In genomic region chr2:208265807-208266640, GRCh38 we compare ENCODE assay signal across 1 cellular context.
A peak's percentile ranks its signal among the peaks of the same experiment; 100 is the strongest.
TF ChIP-seq lines count a peak whose summit lies in the region.

A gene with protein sequence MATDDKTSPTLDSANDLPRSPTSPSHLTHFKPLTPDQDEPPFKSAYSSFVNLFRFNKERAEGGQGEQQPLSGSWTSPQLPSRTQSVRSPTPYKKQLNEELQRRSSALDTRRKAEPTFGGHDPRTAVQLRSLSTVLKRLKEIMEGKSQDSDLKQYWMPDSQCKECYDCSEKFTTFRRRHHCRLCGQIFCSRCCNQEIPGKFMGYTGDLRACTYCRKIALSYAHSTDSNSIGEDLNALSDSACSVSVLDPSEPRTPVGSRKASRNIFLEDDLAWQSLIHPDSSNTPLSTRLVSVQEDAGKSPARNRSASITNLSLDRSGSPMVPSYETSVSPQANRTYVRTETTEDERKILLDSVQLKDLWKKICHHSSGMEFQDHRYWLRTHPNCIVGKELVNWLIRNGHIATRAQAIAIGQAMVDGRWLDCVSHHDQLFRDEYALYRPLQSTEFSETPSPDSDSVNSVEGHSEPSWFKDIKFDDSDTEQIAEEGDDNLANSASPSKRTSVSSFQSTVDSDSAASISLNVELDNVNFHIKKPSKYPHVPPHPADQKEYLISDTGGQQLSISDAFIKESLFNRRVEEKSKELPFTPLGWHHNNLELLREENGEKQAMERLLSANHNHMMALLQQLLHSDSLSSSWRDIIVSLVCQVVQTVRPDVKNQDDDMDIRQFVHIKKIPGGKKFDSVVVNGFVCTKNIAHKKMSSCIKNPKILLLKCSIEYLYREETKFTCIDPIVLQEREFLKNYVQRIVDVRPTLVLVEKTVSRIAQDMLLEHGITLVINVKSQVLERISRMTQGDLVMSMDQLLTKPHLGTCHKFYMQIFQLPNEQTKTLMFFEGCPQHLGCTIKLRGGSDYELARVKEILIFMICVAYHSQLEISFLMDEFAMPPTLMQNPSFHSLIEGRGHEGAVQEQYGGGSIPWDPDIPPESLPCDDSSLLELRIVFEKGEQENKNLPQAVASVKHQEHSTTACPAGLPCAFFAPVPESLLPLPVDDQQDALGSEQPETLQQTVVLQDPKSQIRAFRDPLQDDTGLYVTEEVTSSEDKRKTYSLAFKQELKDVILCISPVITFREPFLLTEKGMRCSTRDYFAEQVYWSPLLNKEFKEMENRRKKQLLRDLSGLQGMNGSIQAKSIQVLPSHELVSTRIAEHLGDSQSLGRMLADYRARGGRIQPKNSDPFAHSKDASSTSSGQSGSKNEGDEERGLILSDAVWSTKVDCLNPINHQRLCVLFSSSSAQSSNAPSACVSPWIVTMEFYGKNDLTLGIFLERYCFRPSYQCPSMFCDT (N-terminal part only) (plus strand): TSS chr2:208266255. CDS start chr2:208271520, 5,265 bp downstream.

TF ChIP-seq in GM12878, 131 proteins besides CTCF, POLR2A, EP300 and RAD21 (continued from another document and continues in another):
- no peak for TF ChIP-seq SMC3 (IDR thresholded peaks at IDR 0.05; ENCODE audit: borderline replicate concordance, low read length)
- TF ChIP-seq SMAD1 (IDR thresholded peaks at IDR 0.05; ENCODE audit: low read depth, partially characterized antibody), result no peak
- TF ChIP-seq KAT2A (conservative IDR thresholded peaks at IDR 0.05; ENCODE audit: control insufficient read depth, low read depth, low read length), result no peak
- peak; percentile 66 for TF ChIP-seq HCFC1 (IDR thresholded peaks at IDR 0.05; ENCODE audit: low read length)
- TF ChIP-seq POLR2AphosphoS5 (IDR thresholded peaks at IDR 0.05; ENCODE audit: low read length), result no peak
- TF ChIP-seq TAF1 (IDR thresholded peaks at IDR 0.05; ENCODE audit: borderline replicate concordance, low read depth, low read length), result peak; percentile 43; the same call in 1 of the 2 replicates
- TF ChIP-seq RELA (IDR thresholded peaks at IDR 0.05; ENCODE audit: borderline replicate concordance, partially characterized antibody), result peak; percentile 51
- no peak for TF ChIP-seq RBBP5 (conservative IDR thresholded peaks at IDR 0.05)
- peak; percentile 40 for TF ChIP-seq NRF1 (conservative IDR thresholded peaks at IDR 0.05; ENCODE audit: low read depth, low read length)
- TF ChIP-seq, protein P1, sequence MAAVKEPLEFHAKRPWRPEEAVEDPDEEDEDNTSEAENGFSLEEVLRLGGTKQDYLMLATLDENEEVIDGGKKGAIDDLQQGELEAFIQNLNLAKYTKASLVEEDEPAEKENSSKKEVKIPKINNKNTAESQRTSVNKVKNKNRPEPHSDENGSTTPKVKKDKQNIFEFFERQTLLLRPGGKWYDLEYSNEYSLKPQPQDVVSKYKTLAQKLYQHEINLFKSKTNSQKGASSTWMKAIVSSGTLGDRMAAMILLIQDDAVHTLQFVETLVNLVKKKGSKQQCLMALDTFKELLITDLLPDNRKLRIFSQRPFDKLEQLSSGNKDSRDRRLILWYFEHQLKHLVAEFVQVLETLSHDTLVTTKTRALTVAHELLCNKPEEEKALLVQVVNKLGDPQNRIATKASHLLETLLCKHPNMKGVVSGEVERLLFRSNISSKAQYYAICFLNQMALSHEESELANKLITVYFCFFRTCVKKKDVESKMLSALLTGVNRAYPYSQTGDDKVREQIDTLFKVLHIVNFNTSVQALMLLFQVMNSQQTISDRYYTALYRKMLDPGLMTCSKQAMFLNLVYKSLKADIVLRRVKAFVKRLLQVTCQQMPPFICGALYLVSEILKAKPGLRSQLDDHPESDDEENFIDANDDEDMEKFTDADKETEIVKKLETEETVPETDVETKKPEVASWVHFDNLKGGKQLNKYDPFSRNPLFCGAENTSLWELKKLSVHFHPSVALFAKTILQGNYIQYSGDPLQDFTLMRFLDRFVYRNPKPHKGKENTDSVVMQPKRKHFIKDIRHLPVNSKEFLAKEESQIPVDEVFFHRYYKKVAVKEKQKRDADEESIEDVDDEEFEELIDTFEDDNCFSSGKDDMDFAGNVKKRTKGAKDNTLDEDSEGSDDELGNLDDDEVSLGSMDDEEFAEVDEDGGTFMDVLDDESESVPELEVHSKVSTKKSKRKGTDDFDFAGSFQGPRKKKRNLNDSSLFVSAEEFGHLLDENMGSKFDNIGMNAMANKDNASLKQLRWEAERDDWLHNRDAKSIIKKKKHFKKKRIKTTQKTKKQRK (IDR thresholded peaks at IDR 0.05; ENCODE audit: low read depth, low read length), result no peak
- peak; percentile 55; the same call in 1 of the 2 replicates for TF ChIP-seq MAX (IDR thresholded peaks at IDR 0.05; ENCODE audit: low read depth, low read length)
- peak; percentile 68; the same call in 1 of the 2 replicates for TF ChIP-seq ZBED1 (IDR thresholded peaks at IDR 0.05; ENCODE audit: borderline replicate concordance)
- TF ChIP-seq, protein P2, sequence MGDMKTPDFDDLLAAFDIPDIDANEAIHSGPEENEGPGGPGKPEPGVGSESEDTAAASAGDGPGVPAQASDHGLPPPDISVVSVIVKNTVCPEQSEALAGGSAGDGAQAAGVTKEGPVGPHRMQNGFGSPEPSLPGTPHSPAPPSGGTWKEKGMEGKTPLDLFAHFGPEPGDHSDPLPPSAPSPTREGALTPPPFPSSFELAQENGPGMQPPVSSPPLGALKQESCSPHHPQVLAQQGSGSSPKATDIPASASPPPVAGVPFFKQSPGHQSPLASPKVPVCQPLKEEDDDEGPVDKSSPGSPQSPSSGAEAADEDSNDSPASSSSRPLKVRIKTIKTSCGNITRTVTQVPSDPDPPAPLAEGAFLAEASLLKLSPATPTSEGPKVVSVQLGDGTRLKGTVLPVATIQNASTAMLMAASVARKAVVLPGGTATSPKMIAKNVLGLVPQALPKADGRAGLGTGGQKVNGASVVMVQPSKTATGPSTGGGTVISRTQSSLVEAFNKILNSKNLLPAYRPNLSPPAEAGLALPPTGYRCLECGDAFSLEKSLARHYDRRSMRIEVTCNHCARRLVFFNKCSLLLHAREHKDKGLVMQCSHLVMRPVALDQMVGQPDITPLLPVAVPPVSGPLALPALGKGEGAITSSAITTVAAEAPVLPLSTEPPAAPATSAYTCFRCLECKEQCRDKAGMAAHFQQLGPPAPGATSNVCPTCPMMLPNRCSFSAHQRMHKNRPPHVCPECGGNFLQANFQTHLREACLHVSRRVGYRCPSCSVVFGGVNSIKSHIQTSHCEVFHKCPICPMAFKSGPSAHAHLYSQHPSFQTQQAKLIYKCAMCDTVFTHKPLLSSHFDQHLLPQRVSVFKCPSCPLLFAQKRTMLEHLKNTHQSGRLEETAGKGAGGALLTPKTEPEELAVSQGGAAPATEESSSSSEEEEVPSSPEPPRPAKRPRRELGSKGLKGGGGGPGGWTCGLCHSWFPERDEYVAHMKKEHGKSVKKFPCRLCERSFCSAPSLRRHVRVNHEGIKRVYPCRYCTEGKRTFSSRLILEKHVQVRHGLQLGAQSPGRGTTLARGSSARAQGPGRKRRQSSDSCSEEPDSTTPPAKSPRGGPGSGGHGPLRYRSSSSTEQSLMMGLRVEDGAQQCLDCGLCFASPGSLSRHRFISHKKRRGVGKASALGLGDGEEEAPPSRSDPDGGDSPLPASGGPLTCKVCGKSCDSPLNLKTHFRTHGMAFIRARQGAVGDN (IDR thresholded peaks at IDR 0.05), result peak; percentile 70; the same call in 1 of the 2 replicates
- no peak for TF ChIP-seq ZNF24 (IDR thresholded peaks at IDR 0.05)
- no peak for TF ChIP-seq SUPT20H (IDR thresholded peaks at IDR 0.05; ENCODE audit: borderline replicate concordance, control insufficient read depth, low read depth, low read length)
- peak; percentile 57; the same call in 1 of the 2 replicates for TF ChIP-seq BACH1 (IDR thresholded peaks at IDR 0.05; ENCODE audit: borderline replicate concordance)
- no peak for TF ChIP-seq MYC (IDR thresholded peaks at IDR 0.05; ENCODE audit: insufficient read depth, insufficient read length, insufficient replicate concordance, low read length, severe bottlenecking)
- peak; percentile 62; the same call in 1 of the 2 replicates for TF ChIP-seq ZBTB40 (IDR thresholded peaks at IDR 0.05; ENCODE audit: borderline replicate concordance)
- TF ChIP-seq, protein P3, sequence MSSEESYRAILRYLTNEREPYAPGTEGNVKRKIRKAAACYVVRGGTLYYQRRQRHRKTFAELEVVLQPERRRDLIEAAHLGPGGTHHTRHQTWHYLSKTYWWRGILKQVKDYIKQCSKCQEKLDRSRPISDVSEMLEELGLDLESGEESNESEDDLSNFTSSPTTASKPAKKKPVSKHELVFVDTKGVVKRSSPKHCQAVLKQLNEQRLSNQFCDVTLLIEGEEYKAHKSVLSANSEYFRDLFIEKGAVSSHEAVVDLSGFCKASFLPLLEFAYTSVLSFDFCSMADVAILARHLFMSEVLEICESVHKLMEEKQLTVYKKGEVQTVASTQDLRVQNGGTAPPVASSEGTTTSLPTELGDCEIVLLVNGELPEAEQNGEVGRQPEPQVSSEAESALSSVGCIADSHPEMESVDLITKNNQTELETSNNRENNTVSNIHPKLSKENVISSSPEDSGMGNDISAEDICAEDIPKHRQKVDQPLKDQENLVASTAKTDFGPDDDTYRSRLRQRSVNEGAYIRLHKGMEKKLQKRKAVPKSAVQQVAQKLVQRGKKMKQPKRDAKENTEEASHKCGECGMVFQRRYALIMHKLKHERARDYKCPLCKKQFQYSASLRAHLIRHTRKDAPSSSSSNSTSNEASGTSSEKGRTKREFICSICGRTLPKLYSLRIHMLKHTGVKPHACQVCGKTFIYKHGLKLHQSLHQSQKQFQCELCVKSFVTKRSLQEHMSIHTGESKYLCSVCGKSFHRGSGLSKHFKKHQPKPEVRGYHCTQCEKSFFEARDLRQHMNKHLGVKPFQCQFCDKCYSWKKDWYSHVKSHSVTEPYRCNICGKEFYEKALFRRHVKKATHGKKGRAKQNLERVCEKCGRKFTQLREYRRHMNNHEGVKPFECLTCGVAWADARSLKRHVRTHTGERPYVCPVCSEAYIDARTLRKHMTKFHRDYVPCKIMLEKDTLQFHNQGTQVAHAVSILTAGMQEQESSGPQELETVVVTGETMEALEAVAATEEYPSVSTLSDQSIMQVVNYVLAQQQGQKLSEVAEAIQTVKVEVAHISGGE (CRISPR knock-in tag; IDR thresholded peaks at IDR 0.05), result no peak
- TF ChIP-seq RUNX3 (IDR thresholded peaks at IDR 0.05; ENCODE audit: low read length), result peak; percentile 93
- no peak for TF ChIP-seq ZZZ3 (IDR thresholded peaks at IDR 0.05; ENCODE audit: control insufficient read depth, insufficient read length, low read depth)
- TF ChIP-seq MXI1 (IDR thresholded peaks at IDR 0.05; ENCODE audit: low read depth, low read length), result peak; percentile 42; the same call in 1 of the 2 replicates
- TF ChIP-seq HDAC2 (IDR thresholded peaks at IDR 0.05), result no peak
- peak; percentile 92 for TF ChIP-seq CBX5 (IDR thresholded peaks at IDR 0.05; ENCODE audit: low read depth)
- no peak for TF ChIP-seq CHD2 (IDR thresholded peaks at IDR 0.05; ENCODE audit: borderline replicate concordance, low read depth, low read length)
- TF ChIP-seq CBX3 (IDR thresholded peaks at IDR 0.05; ENCODE audit: borderline replicate concordance, low read depth), result no peak
- TF ChIP-seq E2F4 (IDR thresholded peaks at IDR 0.05; ENCODE audit: low read depth, low read length), result no peak
- TF ChIP-seq PAX8 (IDR thresholded peaks at IDR 0.05), result no peak
- TF ChIP-seq, protein P4, sequence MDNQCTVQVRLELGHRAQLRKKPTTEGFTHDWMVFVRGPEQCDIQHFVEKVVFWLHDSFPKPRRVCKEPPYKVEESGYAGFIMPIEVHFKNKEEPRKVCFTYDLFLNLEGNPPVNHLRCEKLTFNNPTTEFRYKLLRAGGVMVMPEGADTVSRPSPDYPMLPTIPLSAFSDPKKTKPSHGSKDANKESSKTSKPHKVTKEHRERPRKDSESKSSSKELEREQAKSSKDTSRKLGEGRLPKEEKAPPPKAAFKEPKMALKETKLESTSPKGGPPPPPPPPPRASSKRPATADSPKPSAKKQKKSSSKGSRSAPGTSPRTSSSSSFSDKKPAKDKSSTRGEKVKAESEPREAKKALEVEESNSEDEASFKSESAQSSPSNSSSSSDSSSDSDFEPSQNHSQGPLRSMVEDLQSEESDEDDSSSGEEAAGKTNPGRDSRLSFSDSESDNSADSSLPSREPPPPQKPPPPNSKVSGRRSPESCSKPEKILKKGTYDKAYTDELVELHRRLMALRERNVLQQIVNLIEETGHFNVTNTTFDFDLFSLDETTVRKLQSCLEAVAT (IDR thresholded peaks at IDR 0.05), result peak; percentile 100
